In the genomic region with DNA sequence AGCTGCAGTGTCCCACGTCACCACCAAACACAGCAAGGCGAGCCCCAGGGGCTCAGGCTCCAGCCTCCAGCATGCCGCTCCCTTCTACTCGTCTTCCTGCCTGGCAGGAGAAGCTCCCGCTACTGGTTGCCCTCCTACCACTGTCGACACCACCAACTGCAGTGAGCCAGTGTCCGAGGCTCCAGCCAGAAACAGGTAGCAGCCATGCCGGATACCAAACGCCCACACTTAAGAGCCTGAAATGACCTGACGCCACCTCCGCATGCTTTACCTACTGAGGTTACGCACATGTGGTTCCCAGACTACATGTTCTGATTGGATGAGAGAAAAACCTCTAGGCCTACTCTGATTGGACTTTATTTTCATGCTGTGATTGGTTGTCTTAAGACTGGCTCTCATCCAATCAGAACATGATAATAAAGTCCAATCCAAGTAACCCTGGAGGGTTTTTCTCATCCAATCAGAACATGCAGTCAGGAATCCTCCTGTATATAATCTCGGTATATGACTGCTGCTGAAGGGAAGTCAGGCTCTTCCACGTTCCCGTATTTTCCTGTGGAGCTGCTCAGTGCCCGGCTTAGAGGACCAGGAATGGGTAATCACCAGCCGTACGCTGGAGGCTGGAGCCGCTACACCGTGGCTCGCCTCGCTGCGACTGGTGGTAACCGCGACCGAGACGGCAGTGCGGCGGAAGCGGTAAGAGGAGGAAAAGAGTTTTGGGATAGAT, we compare ENCODE assay signal across 12 cellular contexts. TPM values are rescaled to one million over a fixed set of nuclear protein-coding genes. Genes with fewer than 3 reads are reported as not detected.
DNase-seq lines count a peak whose midpoint lies in the region; ATAC-seq and TF ChIP-seq lines count a peak whose summit lies in the region.
"Not testable (repeated sequence)": the region's sequence is repeated elsewhere in the genome, so short reads cannot be mapped to it uniquely, and the experiment has no call there.
"Had no signal": no experiment of that assay in that cellular context is flagged by ENCODE, and none has a peak within 500 bp of the region (broad histone marks: within the 10 kb centered on the region; RNA-seq: fewer than 3 reads in every experiment).

A gene (minus strand): TSS at position 120 of the 727 bp plus-strand sequence. CDS start 8,707 bp downstream, outside the sequence.

- CTCF ChIA-PET in Panc1 (lab: Charles Lee), result not testable (repeated sequence)

- not testable (repeated sequence) for TF ChIP-seq CTCF in Panc1 (IDR thresholded peaks at IDR 0.05); brain (conservative IDR thresholded peaks at IDR 0.05); neural cell (IDR thresholded peaks at IDR 0.05; ENCODE audit: poor library complexity, severe bottlenecking); testis (IDR thresholded peaks at IDR 0.05)

- H3K9me3 ChIP-seq in Panc1 (ENCODE audit: control insufficient read depth, insufficient read depth, low read depth, low read length); neural cell (ENCODE audit: low read length); testis: not testable (repeated sequence)

- TF ChIP-seq POLR2A in testis (IDR thresholded peaks at IDR 0.05), result not testable (repeated sequence)

- peak within 1 kb of the TSS; percentile 50 for H3K9ac ChIP-seq in neural cell (ENCODE audit: low read length)

- H3K36me3 Mint-ChIP-seq in brain, result not testable (repeated sequence)

- not testable (repeated sequence) for H3K36me3 ChIP-seq in Panc1 (ENCODE audit: control insufficient read depth, insufficient read depth, low read length); neural cell (ENCODE audit: insufficient read depth, low read length); testis (ENCODE audit: low read depth, missing control alignments)

- H3K4me1 Mint-ChIP-seq in brain, result peaks cover 27% of the 10 kb centered on the region

- in situ Hi-C loops in Panc1 (cut with HindIII; ENCODE audit: low pct_unique_long_range_greater_than_20kb, low sequenced_read_pairs), result not testable (repeated sequence)

- H3K9me3 Mint-ChIP-seq in brain, result not testable (repeated sequence)

- not testable (repeated sequence) for H3K9me2 ChIP-seq in neural cell (ENCODE audit: insufficient read depth, low read length)

- not testable (repeated sequence) for H4K20me1 ChIP-seq in neural cell (ENCODE audit: insufficient read depth)

- BruUV-seq in Panc1 (replicated peaks; lab: Mats Ljungman, UMichigan), result not testable (repeated sequence)

- POLR2A ChIA-PET in Panc1 (lab: Charles Lee), result not testable (repeated sequence)

- peak within 1 kb of the TSS in 4 of 5 experiments; percentile 54 to 97 (median 97) for H3K27ac Mint-ChIP-seq in brain

- 64 to 92% methylated on average over 4 to 19 of the region's 30 CpGs for WGBS in testis, 2 donors

- not testable (repeated sequence) for TF ChIP-seq RAD21 in neural cell (conservative IDR thresholded peaks at IDR 0.05)

- peak; percentile 88 for ATAC-seq in Panc1

- H3K4me2 ChIP-seq in neural cell (ENCODE audit: low read length), result not testable (repeated sequence)

- H3K4me3 ChIP-seq in Panc1 (ENCODE audit: low read depth in 2 of 2, low read length in 2 of 2) (peak within 1 kb of the TSS; percentile 45 to 56), neural cell (ENCODE audit: low read length) (peak within 1 kb of the TSS; percentile 56)
- H3K4me3 ChIP-seq in testis, result not testable (repeated sequence)

- not testable (repeated sequence) for TF ChIP-seq EP300 in neural cell (conservative IDR thresholded peaks at IDR 0.05; ENCODE audit: poor library complexity, severe bottlenecking)

- H3K27me3 ChIP-seq in Panc1 (ENCODE audit: control insufficient read depth, insufficient read depth, low read length); neural cell (ENCODE audit: insufficient read depth, low read depth, low read length); testis: not testable (repeated sequence)

- not testable (repeated sequence) for H3F3A ChIP-seq in neural cell (ENCODE audit: insufficient read depth, low read length, poor library complexity, severe bottlenecking)

- not testable (repeated sequence) for H2AFZ ChIP-seq in neural cell (ENCODE audit: low read depth, low read length)

- H3K27me3 Mint-ChIP-seq in brain, result peaks cover 14% of the 10 kb centered on the region

- not testable (repeated sequence) for H3K79me2 ChIP-seq in neural cell (replicated peaks; ENCODE audit: insufficient read depth, low read length)

- H3K4me3 Mint-ChIP-seq in brain, result peak within 1 kb of the TSS; percentile 79 to 100 (median 96)

- intact Hi-C loops in Panc1 (cut with micrococcal nuclease; ENCODE audit: unreplicated experiment); testis (cut with DNase I; ENCODE audit: low total_unique reads): not testable (repeated sequence)

- H3K27ac ChIP-seq in Panc1 (ENCODE audit: low read length); neural cell (ENCODE audit: low read length); testis: not testable (repeated sequence)

- DNase-seq in DMS79 treated with DMSO at 0.1 percent for 48 hours (lab: John Stamatoyannopoulos, UW), result peak; percentile 11
- DNase-seq in HT1080 (ENCODE audit: low read depth), result peak; percentile 78
- DNase-seq in NCI-H2227 treated with DMSO at 0.1 percent for 48 hours (lab: John Stamatoyannopoulos, UW), result peak; percentile 93
- not testable (repeated sequence) for DNase-seq in Panc1 (ENCODE audit: low read depth, low spot score)
- DNase-seq in iPS DF 19.7 (ENCODE audit: low read depth, low spot score), result peak; percentile 72
- peak; percentile 71 for DNase-seq in testis

- not testable (repeated sequence) for H3K4me1 ChIP-seq in Panc1 (ENCODE audit: control insufficient read depth, insufficient read depth, low read length); testis

TF ChIP-seq in neural cell, 6 proteins besides CTCF, POLR2A, EP300 and RAD21:
- TF ChIP-seq MXI1 (conservative IDR thresholded peaks at IDR 0.05; ENCODE audit: poor library complexity, severe bottlenecking), result peak; percentile 38
- TF ChIP-seq POLR2AphosphoS5 (IDR thresholded peaks at IDR 0.05), result peak; percentile 62

RNA-seq across cellular contexts. Expression of the gene that starts here (rescaled TPM):
- 5.3 and 7.7 TPM in 2 replicates for total RNA-seq in HT1080 (2014; rRNA removed; shearing (Covaris generic))
- polyA plus RNA-seq in HT1080 (2015; cell fraction: cytosol; rRNA removed), result 0.70 and 1.1 TPM in 2 replicates
- polyA plus RNA-seq in HT1080 (2015; cell fraction: nucleus; rRNA removed), result 4.2 and 6.6 TPM in 2 replicates
- total RNA-seq in Panc1 (2021; ENCODE audit: unreplicated experiment), result 7.2 TPM
- 1.3 TPM for polyA plus RNA-seq in Panc1 (2012; ENCODE audit: insufficient read length)
- polyA plus RNA-seq in brain (ENCODE audit: insufficient read depth, low read depth, low replicate concordance), result not detected
- 1.0 and 2.3 TPM in 2 replicates for polyA plus RNA-seq in neural cell
- polyA minus RNA-seq in neural cell, result 33.6 and 37.7 TPM in 2 replicates
- total RNA-seq in testis, result 10 to 100 TPM; 56.9 to 88.4 TPM
- 10.3 TPM for polyA plus RNA-seq in testis (ENCODE audit: insufficient read depth, low read depth, low replicate concordance)
- total RNA-seq: CD4-positive, alpha-beta memory T cell; OCI-LY7; T-cell had no signal
- polyA plus RNA-seq: AG04450 had no signal
